ENCODE assay signal across 9 cellular contexts in the genomic region with DNA sequence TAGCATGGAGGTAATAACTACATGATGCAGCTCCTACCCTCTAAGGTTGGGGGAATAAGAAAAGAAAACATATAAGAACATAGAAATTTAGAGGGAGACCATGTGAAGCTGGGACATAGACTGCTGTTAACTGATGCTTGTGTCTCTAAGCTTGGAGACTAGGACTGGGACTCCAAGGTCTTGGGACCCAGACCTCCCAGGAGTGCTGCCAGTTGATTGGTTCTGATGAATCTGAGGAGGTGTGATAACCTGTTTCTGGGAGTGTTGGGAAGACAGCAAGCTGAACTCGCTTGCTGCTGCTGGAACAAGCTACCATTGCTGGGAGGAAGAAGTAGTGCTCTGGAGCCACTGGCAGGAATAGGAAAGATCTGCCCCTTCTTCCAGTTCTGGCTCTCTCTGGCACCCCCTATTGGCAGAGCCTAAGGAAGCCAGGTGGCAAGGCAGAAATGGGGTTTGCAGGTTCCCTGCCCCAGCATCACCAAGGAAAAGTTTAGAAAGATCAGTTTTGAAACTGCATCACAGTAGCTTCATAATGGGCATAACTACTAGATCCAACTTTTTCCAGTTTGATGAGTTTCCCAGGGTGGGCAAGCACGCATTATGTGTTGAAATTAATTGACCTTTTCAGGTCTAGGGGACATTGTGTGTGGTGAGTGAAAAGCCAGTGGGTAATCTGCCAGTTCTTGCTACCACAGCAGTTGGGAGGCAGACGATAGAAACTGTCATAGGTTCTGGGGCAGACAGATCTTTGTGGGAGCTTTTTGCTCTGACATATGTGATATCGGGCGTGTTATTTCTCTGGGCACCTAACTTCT.
DNase-seq lines count a peak whose midpoint lies in the region; ATAC-seq and TF ChIP-seq lines count a peak whose summit lies in the region.
"Had no signal": no experiment of that assay in that cellular context is flagged by ENCODE, and none has a peak within 500 bp of the region (broad histone marks: within the 10 kb centered on the region; RNA-seq: fewer than 3 reads in every experiment).

No MANE protein-coding gene starts in this region.

- 96 to 98% methylated on average over 5 of the region's 5 CpGs for WGBS in testis, 2 donors

- H3K4me3 ChIP-seq in MM.1S (ENCODE audit: low read length) (no peak overlapping the region), testis (no peak overlapping the region)

- H3K27ac Mint-ChIP-seq in activated CD8-positive, alpha-beta T cell treated with anti-CD3 and anti-CD28 coated beads for 36 hours, result no peak overlapping the region
- H3K27ac Mint-ChIP-seq in immature natural killer cell, result peak overlapping the region in 2 of 6 donors; percentile 21 to 38

- H3K36me3 Mint-ChIP-seq in activated CD8-positive, alpha-beta T cell treated with anti-CD3 and anti-CD28 coated beads for 36 hours (ENCODE audit: low read depth), result peaks cover 14% of the 10 kb centered on the region
- no peaks in the 10 kb centered on the region for H3K36me3 Mint-ChIP-seq in immature natural killer cell

- no peaks in the 10 kb centered on the region for H3K9me3 Mint-ChIP-seq in activated CD8-positive, alpha-beta T cell treated with anti-CD3 and anti-CD28 coated beads for 36 hours
- no peaks in the 10 kb centered on the region for H3K9me3 Mint-ChIP-seq in immature natural killer cell
- H3K9me3 Mint-ChIP-seq: CD8-positive, alpha-beta memory T cell had no signal

- DNase-seq in NCI-H146 (lab: John Stamatoyannopoulos, UW), result peak; percentile 34
- no peak for DNase-seq in NCI-H146 treated with DMSO at 0.1 percent for 48 hours (lab: John Stamatoyannopoulos, UW; ENCODE audit: unreplicated experiment)
- DNase-seq in MM.1S, result peak; percentile 35
- DNase-seq in activated CD8-positive, alpha-beta T cell treated with anti-CD3 and anti-CD28 coated beads for 36 hours, result peak; percentile 42
- DNase-seq in immature natural killer cell, result peak; percentile 36 to 45 (median 39)
- peak; percentile 22 for DNase-seq in testis

- CTCF ChIA-PET in activated CD8-positive, alpha-beta T cell treated with anti-CD3 and anti-CD28 coated beads for 36 hours (lab: Charles Lee), result interaction anchor here (0.6 to 2.7 kb wide), 17 partner anchors 9 to 345 kb away, joined by 3 to 22 read pairs (median 3); no protein-coding TSS in a partner anchor

- POLR2A ChIA-PET in activated CD8-positive, alpha-beta T cell treated with anti-CD3 and anti-CD28 coated beads for 36 hours (lab: Charles Lee), result no interaction called here

- TF ChIP-seq CTCF in MM.1S (IDR thresholded peaks at IDR 0.05; ENCODE audit: low read length) (peak; percentile 90), testis (IDR thresholded peaks at IDR 0.05) (peak in 2 of 3 experiments; percentile 18 to 20)
- peak; percentile 50 for TF ChIP-seq CTCF in activated CD8-positive, alpha-beta T cell treated with anti-CD3 and anti-CD28 coated beads for 36 hours (IDR thresholded peaks at IDR 0.05)

- 0 out of 2 replicates have a peak, but pooled peaks cover 2% of the 10 kb centered on the region for H3F3A ChIP-seq in MM.1S (ENCODE audit: insufficient read depth, low read length)

- peaks cover 98% of the 10 kb centered on the region for H3K79me2 ChIP-seq in MM.1S (ENCODE audit: low read length)

- no peak overlapping the region for H2AFZ ChIP-seq in MM.1S (ENCODE audit: low read length)

- TF ChIP-seq POLR2A in testis (IDR thresholded peaks at IDR 0.05), result no peak

- H3K4me1 ChIP-seq in MM.1S (ENCODE audit: low read length), result no peaks in the 10 kb centered on the region
- H3K4me1 ChIP-seq in testis, result peaks cover 7% of the 10 kb centered on the region

- H3K9me3 ChIP-seq in MM.1S (replicated peaks; ENCODE audit: insufficient read depth, low read length) (no peaks in the 10 kb centered on the region), testis (no peaks in the 10 kb centered on the region)

- H3K27me3 ChIP-seq in MM.1S (replicated peaks; ENCODE audit: insufficient read depth, low read length) (no peaks in the 10 kb centered on the region), testis (no peaks in the 10 kb centered on the region)

- intact Hi-C loops in activated CD8-positive, alpha-beta T cell treated with anti-CD3 and anti-CD28 coated beads for 36 hours (cut with micrococcal nuclease), result no loop called here
- intact Hi-C loops in testis (cut with DNase I; ENCODE audit: low total_unique reads), result no loop called here

- no peaks in the 10 kb centered on the region for H3K27me3 Mint-ChIP-seq in activated CD8-positive, alpha-beta T cell treated with anti-CD3 and anti-CD28 coated beads for 36 hours
- peaks cover 0 to 2% (median 1%) of the 10 kb centered on the region in 3 donors for H3K27me3 Mint-ChIP-seq in immature natural killer cell (ENCODE audit: low read depth in 3 of 3)
- H3K27me3 Mint-ChIP-seq: CD8-positive, alpha-beta memory T cell had no signal

- H3K9me2 ChIP-seq in MM.1S (replicated peaks; ENCODE audit: insufficient read depth, low read length), result no peaks in the 10 kb centered on the region

- H4K20me1 ChIP-seq in MM.1S (ENCODE audit: insufficient read depth, low read length), result peaks cover 69% of the 10 kb centered on the region

- peaks cover 24% of the 10 kb centered on the region for H3K4me1 Mint-ChIP-seq in activated CD8-positive, alpha-beta T cell treated with anti-CD3 and anti-CD28 coated beads for 36 hours (ENCODE audit: low read depth)
- H3K4me1 Mint-ChIP-seq in immature natural killer cell, result peaks cover 37 to 69% of the 10 kb centered on the region in 2 donors

- no peak for ATAC-seq in activated CD8-positive, alpha-beta T cell treated with anti-CD3 and anti-CD28 coated beads for 36 hours
- ATAC-seq in GM18517 (IDR thresholded peaks at IDR 0.05; ENCODE audit: unreplicated experiment) (no peak), HG02870 (IDR thresholded peaks at IDR 0.05; ENCODE audit: unreplicated experiment) (no peak)

- H3K4me3 Mint-ChIP-seq in activated CD8-positive, alpha-beta T cell treated with anti-CD3 and anti-CD28 coated beads for 36 hours, result no peak overlapping the region
- no peak overlapping the region for H3K4me3 Mint-ChIP-seq in immature natural killer cell
- H3K4me3 Mint-ChIP-seq: CD8-positive, alpha-beta memory T cell had no signal

- H3K36me3 ChIP-seq in MM.1S (replicated peaks; ENCODE audit: insufficient read depth, low read length) (no peaks in the 10 kb centered on the region; the same call in 1 of the 2 replicates), testis (ENCODE audit: low read depth, missing control alignments) (no peaks in the 10 kb centered on the region)

- no peak overlapping the region for H3K4me2 ChIP-seq in MM.1S (ENCODE audit: low read depth, low read length)

- no peak overlapping the region for H3K27ac ChIP-seq in MM.1S (ENCODE audit: low read length)
- no peak overlapping the region for H3K27ac ChIP-seq in testis

- H3K9ac ChIP-seq in MM.1S (ENCODE audit: low read length), result no peak overlapping the region

Comparison
In these comparisons a context has a peak if more than half of its experiments do, and no peak if none do; other contexts are left out.
1. CTCF ChIP-seq: peak in every context shown above with its lines; median percentile 90 in MM.1S; 50 in activated CD8-positive, alpha-beta T cell treated with anti-CD3 and anti-CD28 coated beads for 36 hours; 19 in testis.